ENCODE assay signal across 8 cellular contexts in genomic region chr16:85416267-85417109, GRCh38.
DNase-seq lines count a peak whose midpoint lies in the region; ATAC-seq and TF ChIP-seq lines count a peak whose summit lies in the region.

No MANE protein-coding gene starts in this region.

- H3K9me3 ChIP-seq in mammary epithelial cell (replicated peaks; ENCODE audit: insufficient read depth, low read length): no peaks in the 10 kb centered on the region
- H3K9me3 ChIP-seq in mesenchymal stem cell (ENCODE audit: control insufficient read depth, low read length): no peaks in the 10 kb centered on the region

- H4K91ac ChIP-seq in mesenchymal stem cell (ENCODE audit: low read length): peak overlapping the region; percentile 48

- H3K27ac Mint-ChIP-seq in WTC11: no peak overlapping the region

- no TSS peak for BruUV-seq in mammary epithelial cell (replicated peaks; lab: Mats Ljungman, UMichigan)

- H3K27me3 ChIP-seq in GM06990 (replicated peaks; ENCODE audit: control insufficient read depth, insufficient read depth, low read length) (no peaks in the 10 kb centered on the region), mammary epithelial cell (ENCODE audit: insufficient read depth, low read length) (no peaks in the 10 kb centered on the region), mesenchymal stem cell (ENCODE audit: control insufficient read depth in 1 of 2, insufficient read depth in 1 of 2, low read length in 2 of 2) (no peaks in the 10 kb centered on the region)

- peaks cover 3% of the 10 kb centered on the region; the same call in 1 of the 2 replicates for H3K9me3 Mint-ChIP-seq in WTC11

- no peaks in the 10 kb centered on the region for H4K20me1 ChIP-seq in mammary epithelial cell (ENCODE audit: insufficient read depth, low read length)

- DNase-seq in GM06990 (ENCODE audit: extremely low read depth, insufficient read length) (peak; percentile 65), NCI-H146 (lab: John Stamatoyannopoulos, UW) (peak; percentile 86), WTC11 (ENCODE audit: low spot score) (peak; percentile 92), mammary epithelial cell (peak; percentile 13), mesenchymal stem cell (no peak)
- DNase-seq in stimulated activated CD8-positive, alpha-beta memory T cell treated with anti-CD3 and anti-CD28 coated beads, Interleukin-7, amount 100 ng/mL, for 24 hours (ENCODE audit: low read depth): peak; percentile 58

- H3K18ac ChIP-seq in mesenchymal stem cell (ENCODE audit: low read depth in 1 of 2, low read length in 2 of 2): peak overlapping the region in 1 of 2 experiments; percentile 49

- in situ Hi-C loops in mammary epithelial cell (cut with MboI; ENCODE audit: low sequenced_read_pairs in 2 of 2): loop anchor here in 1 of 2 donors (10.0 kb wide), 1 partner anchor 188 kb away; no protein-coding TSS in a partner anchor

- H2AFZ ChIP-seq in mammary epithelial cell (ENCODE audit: low read depth, low read length): no peak overlapping the region
- H2AFZ ChIP-seq in mesenchymal stem cell (ENCODE audit: low read depth, low read length): no peak overlapping the region

- no peaks in the 10 kb centered on the region for H3K27me3 Mint-ChIP-seq in WTC11 (ENCODE audit: low read depth)

- no peak overlapping the region for H3K4me3 Mint-ChIP-seq in WTC11

- H3K4me2 ChIP-seq in mammary epithelial cell (ENCODE audit: insufficient read depth, low read depth, low read length) (no peak overlapping the region), mesenchymal stem cell (ENCODE audit: low read length, poor library complexity, severe bottlenecking) (no peak overlapping the region)

- no peak overlapping the region for H3K9ac ChIP-seq in mammary epithelial cell (ENCODE audit: insufficient read depth, low read length)
- no peak overlapping the region for H3K9ac ChIP-seq in mesenchymal stem cell (ENCODE audit: low read length)

- H3K27ac ChIP-seq in mammary epithelial cell (ENCODE audit: insufficient read depth, low read depth, low read length) (no peak overlapping the region), mesenchymal stem cell (ENCODE audit: low read length, poor library complexity, severe bottlenecking) (no peak overlapping the region)

- H2BK15ac ChIP-seq in mesenchymal stem cell (ENCODE audit: low read depth, poor library complexity, severe bottlenecking): peak overlapping the region; percentile 73

- peak overlapping the region; percentile 71 for H2BK120ac ChIP-seq in mesenchymal stem cell (ENCODE audit: low read depth, low read length)

- H2BK12ac ChIP-seq in mesenchymal stem cell (ENCODE audit: low read length in 2 of 2): peak overlapping the region in 1 of 2 experiments; percentile 65

- CTCF ChIA-PET in WTC11 (lab: Charles Lee): interaction anchor here (0.5 to 7.9 kb wide), 119 partner anchors 9 to 583 kb away, joined by 3 to 229 read pairs (median 5); partner anchors contain the start of genes CIBAR2, GINS2, GSE1 and KIAA0513
- CTCF ChIA-PET in mammary epithelial cell (lab: Charles Lee; ENCODE audit: low non-redundant PET): interaction anchor here (0.6 to 0.7 kb wide), 4 partner anchors 21 to 295 kb away, joined by 3 to 6 read pairs (median 4); no protein-coding TSS in a partner anchor

- no peak overlapping the region for H4K8ac ChIP-seq in mesenchymal stem cell (ENCODE audit: low read length)

- no peaks in the 10 kb centered on the region for H3K4me1 ChIP-seq in mammary epithelial cell (ENCODE audit: insufficient read depth, low read length)
- peaks cover 34% of the 10 kb centered on the region for H3K4me1 ChIP-seq in mesenchymal stem cell (ENCODE audit: control insufficient read depth, insufficient read depth, low read depth, low read length)

- no peak overlapping the region for H3K14ac ChIP-seq in mesenchymal stem cell (ENCODE audit: low read length in 2 of 2)

- no peaks in the 10 kb centered on the region for H3K79me2 ChIP-seq in mammary epithelial cell (ENCODE audit: insufficient read depth, low read length)

- TF ChIP-seq CTCF in GM06990 (IDR thresholded peaks at IDR 0.05; ENCODE audit: insufficient read depth, low read length, poor library complexity, severe bottlenecking): peak; percentile 76
- peak; percentile 90 for TF ChIP-seq CTCF in WTC11 (IDR thresholded peaks at IDR 0.05)
- TF ChIP-seq CTCF in mammary epithelial cell (conservative IDR thresholded peaks at IDR 0.05 in 1 of 2, IDR thresholded peaks at IDR 0.05 in 1 of 2; ENCODE audit: extremely low read depth in 1 of 2, insufficient read depth in 1 of 2, low read depth in 1 of 2, low read length in 2 of 2): peak; percentile 69 to 83

- H3K4ac ChIP-seq in mesenchymal stem cell (ENCODE audit: low read depth in 1 of 2, low read length in 2 of 2): peak overlapping the region in 1 of 2 experiments; percentile 32

- H3K23ac ChIP-seq in mesenchymal stem cell (ENCODE audit: low read length in 2 of 2): no peak overlapping the region

- no peaks in the 10 kb centered on the region for H3K36me3 Mint-ChIP-seq in WTC11

- POLR2A ChIA-PET in WTC11 (lab: Charles Lee): interaction anchor here (0.6 kb wide), 1 partner anchor 45 kb away, joined by 3 read pairs; no protein-coding TSS in a partner anchor

- peaks cover 15% of the 10 kb centered on the region for H3K79me1 ChIP-seq in mesenchymal stem cell (replicated peaks; ENCODE audit: low read length, poor library complexity, severe bottlenecking)

- WGBS in mammary epithelial cell (ENCODE audit: low coverage, missing lambda C conversion rate): 85% methylated on average over 15 of the region's 23 CpGs
- WGBS in mesenchymal stem cell: 73% methylated on average over 19 of the region's 23 CpGs

- H3K4me3 ChIP-seq in GM06990 (replicated peaks; ENCODE audit: low read depth, low read length): no peak overlapping the region
- H3K4me3 ChIP-seq in mammary epithelial cell (replicated peaks in 1 of 3; ENCODE audit: insufficient read depth in 1 of 3, low read depth in 2 of 3, low read length in 3 of 3): no peak overlapping the region
- H3K4me3 ChIP-seq in mesenchymal stem cell (ENCODE audit: insufficient read depth in 1 of 2, low read depth in 1 of 2, low read length in 2 of 2): no peak overlapping the region

- H2BK5ac ChIP-seq in mesenchymal stem cell (ENCODE audit: low read depth, low read length, poor library complexity, severe bottlenecking): no peak overlapping the region

- H3K36me3 ChIP-seq in GM06990 (ENCODE audit: control insufficient read depth, insufficient read depth, low read length) (no peaks in the 10 kb centered on the region), mammary epithelial cell (ENCODE audit: insufficient read depth, low read length) (no peaks in the 10 kb centered on the region), mesenchymal stem cell (ENCODE audit: control insufficient read depth in 1 of 2, insufficient read depth in 2 of 2, low read depth in 1 of 2, low read length in 2 of 2) (peaks cover 0 to 14% of the 10 kb centered on the region in 2 experiments)

- no peak overlapping the region for H2AK5ac ChIP-seq in mesenchymal stem cell (ENCODE audit: low read length, severe bottlenecking)

- ATAC-seq in WTC11 (peak; percentile 89), HG03280 (IDR thresholded peaks at IDR 0.05; ENCODE audit: unreplicated experiment) (no peak), HG03196 (IDR thresholded peaks at IDR 0.05; ENCODE audit: unreplicated experiment) (no peak)

- dilution Hi-C loops in mammary epithelial cell (cut with HindIII; ENCODE audit: low sequenced_read_pairs): no loop called here

- intact Hi-C loops in mammary epithelial cell (cut with micrococcal nuclease): loop anchor here (1.0 kb wide), 1 partner anchor 194 kb away; no protein-coding TSS in a partner anchor

- H3K4me1 Mint-ChIP-seq in WTC11: peaks cover 13% of the 10 kb centered on the region

TF ChIP-seq in WTC11, 78 proteins besides CTCF, POLR2A, EP300 and RAD21 (continues in another document):
- TF ChIP-seq USF2 (CRISPR knock-in tag; IDR thresholded peaks at IDR 0.05) (peak; percentile 86), SMAD4 (CRISPR knock-in tag; IDR thresholded peaks at IDR 0.05) (no peak), MXD4 (CRISPR knock-in tag; IDR thresholded peaks at IDR 0.05; ENCODE audit: borderline replicate concordance) (no peak), ETV6 (CRISPR knock-in tag; IDR thresholded peaks at IDR 0.05) (0 out of 2 replicates have a peak, but pooled peaks have one; percentile 22), ZNF396 (CRISPR knock-in tag; IDR thresholded peaks at IDR 0.05; ENCODE audit: borderline replicate concordance) (no peak), MAX (CRISPR knock-in tag; IDR thresholded peaks at IDR 0.05) (peak; percentile 72), E2F5 (CRISPR knock-in tag; IDR thresholded peaks at IDR 0.05) (no peak), IRF2 (CRISPR knock-in tag; IDR thresholded peaks at IDR 0.05; ENCODE audit: borderline replicate concordance, low read depth) (no peak), USF1 (CRISPR knock-in tag; IDR thresholded peaks at IDR 0.05) (peak; percentile 84)
